1 cellular context compared by ENCODE assay signal in the genomic region with DNA sequence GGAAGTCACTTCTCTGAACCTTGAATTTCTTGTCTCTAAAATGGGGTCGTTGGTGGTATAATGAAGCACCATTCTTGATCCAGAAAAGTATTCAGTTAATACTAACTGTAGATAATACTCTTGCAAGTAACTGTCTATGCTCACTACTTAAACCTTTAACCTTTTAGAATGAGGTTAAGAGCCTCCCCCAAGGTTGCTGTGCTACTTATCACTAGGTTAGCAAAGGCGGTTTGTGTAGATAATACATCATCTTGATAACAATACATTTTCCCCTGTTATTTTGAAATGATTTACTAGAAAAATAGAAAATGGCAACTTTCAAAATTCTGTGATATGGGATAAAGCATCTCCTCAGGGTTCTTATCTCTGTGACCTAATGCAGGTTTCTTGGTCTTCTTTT.
TF ChIP-seq lines count a peak whose summit lies in the region.

No MANE protein-coding gene starts in this region.

TF ChIP-seq in WTC11, 78 proteins besides CTCF, POLR2A, EP300 and RAD21:
- TF ChIP-seq, protein P1, sequence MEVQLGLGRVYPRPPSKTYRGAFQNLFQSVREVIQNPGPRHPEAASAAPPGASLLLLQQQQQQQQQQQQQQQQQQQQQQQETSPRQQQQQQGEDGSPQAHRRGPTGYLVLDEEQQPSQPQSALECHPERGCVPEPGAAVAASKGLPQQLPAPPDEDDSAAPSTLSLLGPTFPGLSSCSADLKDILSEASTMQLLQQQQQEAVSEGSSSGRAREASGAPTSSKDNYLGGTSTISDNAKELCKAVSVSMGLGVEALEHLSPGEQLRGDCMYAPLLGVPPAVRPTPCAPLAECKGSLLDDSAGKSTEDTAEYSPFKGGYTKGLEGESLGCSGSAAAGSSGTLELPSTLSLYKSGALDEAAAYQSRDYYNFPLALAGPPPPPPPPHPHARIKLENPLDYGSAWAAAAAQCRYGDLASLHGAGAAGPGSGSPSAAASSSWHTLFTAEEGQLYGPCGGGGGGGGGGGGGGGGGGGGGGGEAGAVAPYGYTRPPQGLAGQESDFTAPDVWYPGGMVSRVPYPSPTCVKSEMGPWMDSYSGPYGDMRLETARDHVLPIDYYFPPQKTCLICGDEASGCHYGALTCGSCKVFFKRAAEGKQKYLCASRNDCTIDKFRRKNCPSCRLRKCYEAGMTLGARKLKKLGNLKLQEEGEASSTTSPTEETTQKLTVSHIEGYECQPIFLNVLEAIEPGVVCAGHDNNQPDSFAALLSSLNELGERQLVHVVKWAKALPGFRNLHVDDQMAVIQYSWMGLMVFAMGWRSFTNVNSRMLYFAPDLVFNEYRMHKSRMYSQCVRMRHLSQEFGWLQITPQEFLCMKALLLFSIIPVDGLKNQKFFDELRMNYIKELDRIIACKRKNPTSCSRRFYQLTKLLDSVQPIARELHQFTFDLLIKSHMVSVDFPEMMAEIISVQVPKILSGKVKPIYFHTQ (CRISPR knock-in tag; IDR thresholded peaks at IDR 0.05) = no peak
- TF ChIP-seq NFE2L1 (CRISPR knock-in tag; IDR thresholded peaks at IDR 0.05) (no peak), ZNF671 (CRISPR knock-in tag; IDR thresholded peaks at IDR 0.05) (no peak), NR2C2 (CRISPR knock-in tag; IDR thresholded peaks at IDR 0.05) (no peak), ATF1 (CRISPR knock-in tag; IDR thresholded peaks at IDR 0.05) (no peak), JUN (CRISPR knock-in tag; IDR thresholded peaks at IDR 0.05) (no peak), RORB (CRISPR knock-in tag; IDR thresholded peaks at IDR 0.05) (no peak), ZNF232 (CRISPR knock-in tag; IDR thresholded peaks at IDR 0.05) (no peak), ZNF263 (CRISPR knock-in tag; IDR thresholded peaks at IDR 0.05; ENCODE audit: low read depth) (no peak)
- TF ChIP-seq, protein P2, sequence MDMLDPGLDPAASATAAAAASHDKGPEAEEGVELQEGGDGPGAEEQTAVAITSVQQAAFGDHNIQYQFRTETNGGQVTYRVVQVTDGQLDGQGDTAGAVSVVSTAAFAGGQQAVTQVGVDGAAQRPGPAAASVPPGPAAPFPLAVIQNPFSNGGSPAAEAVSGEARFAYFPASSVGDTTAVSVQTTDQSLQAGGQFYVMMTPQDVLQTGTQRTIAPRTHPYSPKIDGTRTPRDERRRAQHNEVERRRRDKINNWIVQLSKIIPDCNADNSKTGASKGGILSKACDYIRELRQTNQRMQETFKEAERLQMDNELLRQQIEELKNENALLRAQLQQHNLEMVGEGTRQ (CRISPR knock-in tag; IDR thresholded peaks at IDR 0.05) = no peak
- TF ChIP-seq, protein P3, sequence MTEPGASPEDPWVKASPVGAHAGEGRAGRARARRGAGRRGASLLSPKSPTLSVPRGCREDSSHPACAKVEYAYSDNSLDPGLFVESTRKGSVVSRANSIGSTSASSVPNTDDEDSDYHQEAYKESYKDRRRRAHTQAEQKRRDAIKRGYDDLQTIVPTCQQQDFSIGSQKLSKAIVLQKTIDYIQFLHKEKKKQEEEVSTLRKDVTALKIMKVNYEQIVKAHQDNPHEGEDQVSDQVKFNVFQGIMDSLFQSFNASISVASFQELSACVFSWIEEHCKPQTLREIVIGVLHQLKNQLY (CRISPR knock-in tag; IDR thresholded peaks at IDR 0.05) = no peak
- TF ChIP-seq, protein P4, sequence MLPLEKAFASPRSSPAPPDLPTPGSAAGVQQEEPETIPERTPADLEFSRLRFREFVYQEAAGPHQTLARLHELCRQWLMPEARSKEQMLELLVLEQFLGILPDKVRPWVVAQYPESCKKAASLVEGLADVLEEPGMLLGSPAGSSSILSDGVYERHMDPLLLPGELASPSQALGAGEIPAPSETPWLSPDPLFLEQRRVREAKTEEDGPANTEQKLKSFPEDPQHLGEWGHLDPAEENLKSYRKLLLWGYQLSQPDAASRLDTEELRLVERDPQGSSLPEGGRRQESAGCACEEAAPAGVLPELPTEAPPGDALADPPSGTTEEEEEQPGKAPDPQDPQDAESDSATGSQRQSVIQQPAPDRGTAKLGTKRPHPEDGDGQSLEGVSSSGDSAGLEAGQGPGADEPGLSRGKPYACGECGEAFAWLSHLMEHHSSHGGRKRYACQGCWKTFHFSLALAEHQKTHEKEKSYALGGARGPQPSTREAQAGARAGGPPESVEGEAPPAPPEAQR (CRISPR knock-in tag; IDR thresholded peaks at IDR 0.05) = no peak
